In genomic region chr1:25799758-25800537, GRCh38 we compare ENCODE assay signal across 8 cellular contexts. TPM values are rescaled to one million over a fixed set of nuclear protein-coding genes. Genes with fewer than 3 reads are reported as not detected.
A peak's percentile ranks its signal among the peaks of the same experiment; 100 is the strongest.
DNase-seq lines count a peak whose midpoint lies in the region; ATAC-seq and TF ChIP-seq lines count a peak whose summit lies in the region.

SELENON (plus strand) TSS chr1:25800193; CDS start chr1:25800231, 38 bp downstream.

- DNase-seq in NCI-H2081 (lab: John Stamatoyannopoulos, UW) (peak; percentile 14 to 51), NCI-H2081 treated with DMSO at 0.1 percent for 48 hours (lab: John Stamatoyannopoulos, UW) (no peak), NCI-H2196 (lab: John Stamatoyannopoulos, UW; ENCODE audit: unreplicated experiment) (peak; percentile 45), foreskin melanocyte (peak; percentile 43), vagina (ENCODE audit: extremely low spot score in 2 of 2) (no peak), SKM-1 treated with dmso at 0.1 percent for 144 hours (lab: John Stamatoyannopoulos, UW; ENCODE audit: unreplicated experiment) (no peak)
- DNase-seq in natural killer cell treated with Interleukin-12 subunit alpha and Interleukin-12 subunit beta and Interleukin-15 and Interleukin-18, amount 100 ng/mL, for 72 hours (ENCODE audit: low spot score), result no peak

- H3K9me3 ChIP-seq in vagina, result no peaks in the 10 kb centered on the region

- no peaks in the 10 kb centered on the region for H3K27me3 ChIP-seq in vagina

- intact Hi-C loops in vagina (cut with DNase I), result loop anchor here (5.0 to 10.0 kb wide), 2 partner anchors 105 to 193 kb away; no protein-coding TSS in a partner anchor

- H3K27ac Mint-ChIP-seq in activated T-helper 17 cell treated with anti-CD3 and anti-CD28 coated beads, Interleukin-2, amount 50 U/mL, for 72 hours, result peak within 1 kb of the TSS; percentile 76
- no peak within 1 kb of the TSS for H3K27ac Mint-ChIP-seq in natural killer cell treated with Interleukin-12 subunit alpha and Interleukin-12 subunit beta and Interleukin-15 and Interleukin-18, amount 100 ng/mL, for 72 hours

- TF ChIP-seq POLR2A in vagina (IDR thresholded peaks at IDR 0.05), result no peak

- peak within 1 kb of the TSS; percentile 83 for H3K27ac ChIP-seq in vagina

- H3K27me3 Mint-ChIP-seq in activated T-helper 17 cell treated with anti-CD3 and anti-CD28 coated beads, Interleukin-2, amount 50 U/mL, for 72 hours, result no peaks in the 10 kb centered on the region
- H3K27me3 Mint-ChIP-seq in natural killer cell treated with Interleukin-12 subunit alpha and Interleukin-12 subunit beta and Interleukin-15 and Interleukin-18, amount 100 ng/mL, for 72 hours, result peaks cover 5 to 6% of the 10 kb centered on the region in 2 donors

- no peaks in the 10 kb centered on the region for H3K36me3 Mint-ChIP-seq in activated T-helper 17 cell treated with anti-CD3 and anti-CD28 coated beads, Interleukin-2, amount 50 U/mL, for 72 hours (ENCODE audit: low read depth)
- no peaks in the 10 kb centered on the region for H3K36me3 Mint-ChIP-seq in natural killer cell treated with Interleukin-12 subunit alpha and Interleukin-12 subunit beta and Interleukin-15 and Interleukin-18, amount 100 ng/mL, for 72 hours

- no peak for TF ChIP-seq CTCF in vagina (IDR thresholded peaks at IDR 0.05)

- peak; percentile 35 for ATAC-seq in activated T-helper 17 cell treated with anti-CD3 and anti-CD28 coated beads, Interleukin-2, amount 50 U/mL, for 72 hours (replicated peaks)
- peak; percentile 77 to 87 for ATAC-seq in natural killer cell treated with Interleukin-12 subunit alpha and Interleukin-12 subunit beta and Interleukin-15 and Interleukin-18, amount 100 ng/mL, for 72 hours

- no peaks in the 10 kb centered on the region for H3K36me3 ChIP-seq in vagina

- H3K4me3 Mint-ChIP-seq in activated T-helper 17 cell treated with anti-CD3 and anti-CD28 coated beads, Interleukin-2, amount 50 U/mL, for 72 hours, result peak within 1 kb of the TSS; percentile 75
- H3K4me3 Mint-ChIP-seq in natural killer cell treated with Interleukin-12 subunit alpha and Interleukin-12 subunit beta and Interleukin-15 and Interleukin-18, amount 100 ng/mL, for 72 hours, result peak within 1 kb of the TSS; percentile 79

- peak within 1 kb of the TSS; percentile 65 to 72 for H3K4me3 ChIP-seq in vagina

- peaks cover 26% of the 10 kb centered on the region for H3K4me1 Mint-ChIP-seq in activated T-helper 17 cell treated with anti-CD3 and anti-CD28 coated beads, Interleukin-2, amount 50 U/mL, for 72 hours
- H3K4me1 Mint-ChIP-seq in natural killer cell treated with Interleukin-12 subunit alpha and Interleukin-12 subunit beta and Interleukin-15 and Interleukin-18, amount 100 ng/mL, for 72 hours (ENCODE audit: low read depth in 2 of 2), result peaks cover 21 to 24% of the 10 kb centered on the region in 2 donors

- peaks cover 74% of the 10 kb centered on the region for H3K4me1 ChIP-seq in vagina

- H3K9me3 Mint-ChIP-seq in activated T-helper 17 cell treated with anti-CD3 and anti-CD28 coated beads, Interleukin-2, amount 50 U/mL, for 72 hours, result no peaks in the 10 kb centered on the region
- H3K9me3 Mint-ChIP-seq in natural killer cell treated with Interleukin-12 subunit alpha and Interleukin-12 subunit beta and Interleukin-15 and Interleukin-18, amount 100 ng/mL, for 72 hours, result no peaks in the 10 kb centered on the region

RNA-seq across cellular contexts. Expression of gene SELENON, which starts in this region (rescaled TPM):
- 10 to 100 TPM; 10.2 to 13.2 TPM for total RNA-seq in activated T-helper 17 cell treated with anti-CD3 and anti-CD28 coated beads, Interleukin-2, amount 50 U/mL, for 72 hours
- total RNA-seq in natural killer cell treated with Interleukin-12 subunit alpha and Interleukin-12 subunit beta and Interleukin-15 and Interleukin-18, amount 100 ng/mL, for 72 hours, result 1 to 10 TPM; 6.6 to 9.6 TPM
- 39.0 TPM for total RNA-seq in vagina

Comparison
In these comparisons a context has a peak if more than half of its experiments do, and no peak if none do; other contexts are left out.
1. DNase-seq: peak in NCI-H2081 (2 of 2), NCI-H2196 (single experiment) and foreskin melanocyte (single experiment); none in NCI-H2081 treated with DMSO at 0.1 percent for 48 hours (single experiment), natural killer cell treated with Interleukin-12 subunit alpha and Interleukin-12 subunit beta and Interleukin-15 and Interleukin-18, amount 100 ng/mL, for 72 hours (single experiment), vagina (0 of 2) and SKM-1 treated with dmso at 0.1 percent for 144 hours (single experiment).